ENCODE assay signal across 10 cellular contexts in the genomic region with DNA sequence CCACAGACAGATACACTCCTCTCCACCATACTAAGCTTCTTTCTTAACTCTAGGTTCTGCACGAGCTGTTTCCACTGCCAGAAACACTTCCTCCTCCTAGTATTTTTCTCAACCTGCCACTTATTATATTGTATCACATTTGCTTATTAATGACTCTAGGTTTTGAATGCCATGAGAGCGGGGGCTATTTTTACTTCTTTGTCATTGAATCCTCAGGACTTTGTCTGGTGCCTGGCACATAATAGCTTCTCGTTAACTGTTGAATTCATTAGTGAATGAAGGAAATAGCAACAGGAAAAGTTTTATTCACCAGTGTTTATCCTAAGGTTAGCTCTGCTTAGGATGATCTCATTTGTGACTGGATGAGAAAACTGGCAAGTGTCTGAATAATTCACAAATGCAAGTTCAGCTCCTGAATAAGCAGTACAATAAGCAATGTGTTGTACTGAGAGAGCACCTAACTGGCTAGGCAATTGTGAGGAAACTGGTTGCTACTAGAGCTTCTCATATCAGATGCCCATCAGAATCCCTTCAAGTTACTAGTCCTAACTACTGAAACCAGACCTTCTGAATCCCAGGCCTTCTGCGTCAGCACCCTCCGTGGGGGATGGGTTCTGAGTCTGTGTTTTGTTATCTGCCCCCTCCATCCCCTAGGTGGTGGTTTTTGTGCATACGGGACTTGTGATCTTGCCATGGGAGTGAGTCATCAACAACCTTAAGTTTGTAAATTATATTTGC.
DNase-seq lines count a peak whose midpoint lies in the region; ATAC-seq lines count a peak whose summit lies in the region.
"Had no signal": no experiment of that assay in that cellular context is flagged by ENCODE, and none has a peak within 500 bp of the region (broad histone marks: within the 10 kb centered on the region; RNA-seq: fewer than 3 reads in every experiment).

No MANE protein-coding gene starts in this region.

- DNase-seq in Right ventricle myocardium inferior (ENCODE audit: missing footprints) (no peak), cardiac septum (ENCODE audit: low spot score) (no peak), amniotic epithelial cell (ENCODE audit: low read depth) (peak; percentile 29), iPS-NIHi7 (ENCODE audit: extremely low spot score) (peak; percentile 18), NCI-H2081 (lab: John Stamatoyannopoulos, UW) (no peak), T-helper 1 cell (no peak)
- DNase-seq: amygdala, left lung had no signal

- ATAC-seq in Right ventricle myocardium inferior: peak; percentile 27
- ATAC-seq in HG03378 (IDR thresholded peaks at IDR 0.05; ENCODE audit: unreplicated experiment): no peak
- ATAC-seq in GM18868 (IDR thresholded peaks at IDR 0.05; ENCODE audit: unreplicated experiment): no peak
- ATAC-seq: left lung had no signal

- intact Hi-C loops in Right ventricle myocardium inferior (cut with DNase I): no loop called here
- intact Hi-C loops in cardiac septum (cut with DNase I): loop anchor here (10.0 kb wide), 2 partner anchors 211 to 321 kb away; no protein-coding TSS in a partner anchor

Comparison
In these comparisons a context has a peak if more than half of its experiments do, and no peak if none do; other contexts are left out.
1. DNase-seq: peak in amniotic epithelial cell (single experiment) and iPS-NIHi7 (single experiment); none in Right ventricle myocardium inferior (single experiment), cardiac septum (single experiment), NCI-H2081 (0 of 2) and T-helper 1 cell (0 of 5).